ENCODE assay signal across 20 cellular contexts in the genomic region with DNA sequence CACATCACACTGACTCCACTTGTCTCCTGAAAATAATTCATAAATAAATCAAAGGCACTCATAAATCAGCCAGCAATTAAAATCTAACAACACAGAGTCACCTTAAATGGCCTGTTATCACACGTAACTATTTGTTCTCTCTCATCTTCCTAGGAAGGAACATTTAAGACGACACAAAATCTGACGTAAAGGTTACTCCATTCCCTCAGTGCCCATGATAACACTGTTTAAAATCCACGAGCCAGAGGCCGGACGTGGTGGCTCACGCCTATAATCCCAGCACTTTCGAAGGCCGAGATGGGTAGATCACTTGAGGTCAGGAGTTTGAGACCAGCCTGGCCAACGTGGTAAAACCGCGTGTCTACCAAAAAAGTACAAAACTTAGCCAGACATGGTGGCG. TPM values are rescaled to one million over a fixed set of nuclear protein-coding genes. Genes with fewer than 3 reads are reported as not detected.
A peak's percentile ranks its signal among the peaks of the same experiment; 100 is the strongest.
DNase-seq lines count a peak whose midpoint lies in the region; ATAC-seq and TF ChIP-seq lines count a peak whose summit lies in the region.
"Had no signal": no experiment of that assay in that cellular context is flagged by ENCODE, and none has a peak within 500 bp of the region (broad histone marks: within the 10 kb centered on the region; RNA-seq: fewer than 3 reads in every experiment).

No MANE protein-coding gene starts in this region.

- H3K36me3 Mint-ChIP-seq in HFFc6 (ENCODE audit: low read depth) (peaks cover 27% of the 10 kb centered on the region), nephron (ENCODE audit: low read depth) (peaks cover 24% of the 10 kb centered on the region)
- no peaks in the 10 kb centered on the region for H3K36me3 Mint-ChIP-seq in activated CD4-positive, alpha-beta T cell treated with anti-CD3 and anti-CD28 coated beads, Interleukin-2, amount 10 ng/mL, durations not matched to agents 24 days and 14 days (ENCODE audit: low read depth)
- H3K36me3 Mint-ChIP-seq: CD4-positive, CD25-positive, alpha-beta regulatory T cell had no signal

- intact Hi-C loops in colonic mucosa (cut with DNase I) (no loop called here), tibial artery (cut with DNase I; ENCODE audit: low total_unique reads) (no loop called here)
- intact Hi-C loops in activated CD4-positive, alpha-beta T cell treated with anti-CD3 and anti-CD28 coated beads, Interleukin-2, amount 10 ng/mL, durations not matched to agents 24 days and 14 days (cut with micrococcal nuclease) = no loop called here

- ATAC-seq in stimulated activated naive CD8-positive, alpha-beta T cell treated with anti-CD3 and anti-CD28 coated beads, Interleukin-15, Interleukin-2, amounts not matched to agents 100 U/mL and 50 U/mL, for 24 hours = no peak
- ATAC-seq: HepG2 had no signal

- no peaks in the 10 kb centered on the region for H3K27me3 ChIP-seq in colonic mucosa
- no peaks in the 10 kb centered on the region for H3K27me3 ChIP-seq in tibial artery

- H3K36me3 ChIP-seq in colonic mucosa (no peaks in the 10 kb centered on the region), tibial artery (peaks cover 0 to 5% (median 0%) of the 10 kb centered on the region in 3 donors)

- H3K4me1 Mint-ChIP-seq in HFFc6 (ENCODE audit: low read depth) (peaks cover 71% of the 10 kb centered on the region), nephron (peaks cover 51% of the 10 kb centered on the region)
- no peaks in the 10 kb centered on the region for H3K4me1 Mint-ChIP-seq in activated CD4-positive, alpha-beta T cell treated with anti-CD3 and anti-CD28 coated beads, Interleukin-2, amount 10 ng/mL, durations not matched to agents 24 days and 14 days
- H3K4me1 Mint-ChIP-seq: CD4-positive, CD25-positive, alpha-beta regulatory T cell had no signal

- H3K9me3 Mint-ChIP-seq in HFFc6 (no peaks in the 10 kb centered on the region; the same call in 1 of the 2 replicates), nephron (peaks cover 7% of the 10 kb centered on the region)
- peaks cover 4% of the 10 kb centered on the region for H3K9me3 Mint-ChIP-seq in activated CD4-positive, alpha-beta T cell treated with anti-CD3 and anti-CD28 coated beads, Interleukin-2, amount 10 ng/mL, durations not matched to agents 24 days and 14 days

- DNase-seq in HFFc6 (no peak), colonic mucosa (no peak), tibial artery (no peak), DMS79 (lab: John Stamatoyannopoulos, UW) (no peak), DMS79 treated with DMSO at 0.1 percent for 48 hours (lab: John Stamatoyannopoulos, UW) (no peak)
- no peak for DNase-seq in stimulated activated naive CD8-positive, alpha-beta T cell treated with anti-CD3 and anti-CD28 coated beads, Interleukin-15, Interleukin-2, amounts not matched to agents 100 U/mL and 50 U/mL, for 24 hours
- DNase-seq in activated CD4-positive, alpha-beta T cell treated with anti-CD3 and anti-CD28 coated beads, Interleukin-2, amount 10 ng/mL, durations not matched to agents 24 days and 14 days = no peak
- DNase-seq: ACHN; AML-193; CD4-positive, CD25-positive, alpha-beta regulatory T cell; DMS53; GOT3; NCI-H1048; NCI-H146; NCI-H2081; NCI-H510A; NCI-H82; PC-3 had no signal

- H3K4me3 Mint-ChIP-seq in HFFc6 (no peak overlapping the region), nephron (no peak overlapping the region)
- H3K4me3 Mint-ChIP-seq in activated CD4-positive, alpha-beta T cell treated with anti-CD3 and anti-CD28 coated beads, Interleukin-2, amount 10 ng/mL, durations not matched to agents 24 days and 14 days = no peak overlapping the region
- H3K4me3 Mint-ChIP-seq: CD4-positive, CD25-positive, alpha-beta regulatory T cell had no signal

- no peaks in the 10 kb centered on the region; the same call in 1 of the 2 replicates for H3K27me3 Mint-ChIP-seq in HFFc6 (ENCODE audit: insufficient read depth)
- H3K27me3 Mint-ChIP-seq in nephron (ENCODE audit: low read depth) = peaks cover 3% of the 10 kb centered on the region
- no peaks in the 10 kb centered on the region for H3K27me3 Mint-ChIP-seq in activated CD4-positive, alpha-beta T cell treated with anti-CD3 and anti-CD28 coated beads, Interleukin-2, amount 10 ng/mL, durations not matched to agents 24 days and 14 days
- H3K27me3 Mint-ChIP-seq: CD4-positive, CD25-positive, alpha-beta regulatory T cell had no signal

- H3K4me1 ChIP-seq in colonic mucosa (peaks cover 8% of the 10 kb centered on the region), tibial artery (peaks cover 0 to 66% (median 38%) of the 10 kb centered on the region in 4 donors)

- H3K27ac ChIP-seq in colonic mucosa = peak overlapping the region; percentile 19
- peak overlapping the region; percentile 82 to 84 for H3K27ac ChIP-seq in tibial artery

- H3K4me3 ChIP-seq in colonic mucosa (no peak overlapping the region), tibial artery (no peak overlapping the region)

- 0 out of 2 replicates have a peak overlapping the region, but pooled peaks have one; percentile 7 for H3K27ac Mint-ChIP-seq in HFFc6
- H3K27ac Mint-ChIP-seq in nephron = peak overlapping the region in 2 of 3 experiments; percentile 10
- no peak overlapping the region for H3K27ac Mint-ChIP-seq in activated CD4-positive, alpha-beta T cell treated with anti-CD3 and anti-CD28 coated beads, Interleukin-2, amount 10 ng/mL, durations not matched to agents 24 days and 14 days
- H3K27ac Mint-ChIP-seq: CD4-positive, CD25-positive, alpha-beta regulatory T cell had no signal

- H3K9me3 ChIP-seq in colonic mucosa (no peaks in the 10 kb centered on the region), tibial artery (no peaks in the 10 kb centered on the region)

- no peak overlapping the region for H3K9ac ChIP-seq in colonic mucosa (ENCODE audit: low read depth in 2 of 2, low read length in 2 of 2)

- TF ChIP-seq CTCF in HFFc6 (IDR thresholded peaks at IDR 0.05) (no peak), colonic mucosa (IDR thresholded peaks at IDR 0.05) (no peak), nephron (IDR thresholded peaks at IDR 0.05; ENCODE audit: unreplicated experiment in 3 of 3) (no peak), tibial artery (IDR thresholded peaks at IDR 0.05) (no peak)

RNA-seq across cellular contexts. Expression of a gene that starts 56.4 kb away (rescaled TPM):
- total RNA-seq in HFFc6 (2021; fragmentation: NEBNext Ultra II Directional; extraction: Animal tissue kit (Norgen Biotek cat#: 25700)) = 100 to 1,000 TPM in 5 of 6 experiments, 10 to 100 TPM in 1; 99.4 to 142 (median 129) TPM
- total RNA-seq in colonic mucosa = 10 to 100 TPM; 57.9 to 61.9 TPM
- total RNA-seq in activated CD4-positive, alpha-beta T cell treated with anti-CD3 and anti-CD28 coated beads, Interleukin-2, amount 10 ng/mL, durations not matched to agents 24 days and 14 days = 0.26 and 0.28 TPM in 2 replicates

Comparison
In these comparisons a context has a peak if more than half of its experiments do, and no peak if none do; other contexts are left out.
1. RNA of a gene that starts 56.4 kb away (total RNA-seq): 99.4 to 142 TPM in HFFc6 and 57.9 to 61.9 TPM in colonic mucosa; 0.26 to 0.28 TPM in activated CD4-positive, alpha-beta T cell treated with anti-CD3 and anti-CD28 coated beads, Interleukin-2, amount 10 ng/mL, durations not matched to agents 24 days and 14 days; every median in the first group is over 10 times any median in the second.